ENCODE assay signal across 12 cellular contexts in the genomic region with DNA sequence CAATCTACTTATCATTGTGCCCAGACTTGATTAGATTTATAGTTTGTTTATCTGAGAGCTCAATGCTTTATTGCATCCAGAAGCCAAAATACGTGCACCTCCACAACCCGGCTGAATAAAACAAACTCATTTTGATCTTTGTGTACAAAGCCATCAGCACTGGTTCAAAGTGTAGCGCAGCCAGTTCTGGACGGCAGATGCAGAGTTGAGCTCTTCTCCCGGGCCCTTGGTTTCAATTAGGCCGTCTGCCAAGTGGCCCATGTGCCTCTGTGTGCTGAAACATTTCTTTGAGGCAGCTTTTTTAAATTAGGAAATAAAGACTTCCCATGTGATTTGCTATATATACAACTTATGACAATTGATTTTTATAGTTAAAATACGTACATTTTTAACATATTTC.
A peak's percentile ranks its signal among the peaks of the same experiment; 100 is the strongest.
DNase-seq lines count a peak whose midpoint lies in the region; ATAC-seq lines count a peak whose summit lies in the region.
"Had no signal": no experiment of that assay in that cellular context is flagged by ENCODE, and none has a peak within 500 bp of the region (broad histone marks: within the 10 kb centered on the region; RNA-seq: fewer than 3 reads in every experiment).

No MANE protein-coding gene starts in this region.

- H3K9me3 Mint-ChIP-seq in CD8-positive, alpha-beta memory T cell = peaks cover 0 to 2% (median 0%) of the 10 kb centered on the region in 5 donors

- CTCF ChIA-PET in CD8-positive, alpha-beta memory T cell (lab: Charles Lee) = no interaction called here

- H3K4me1 Mint-ChIP-seq in CD8-positive, alpha-beta memory T cell = no peaks in the 10 kb centered on the region

- peaks cover 16% of the 10 kb centered on the region for H3K4me1 ChIP-seq in adipocyte (ENCODE audit: control insufficient read depth, insufficient read depth, low read length)
- no peaks in the 10 kb centered on the region for H3K4me1 ChIP-seq in CD8-positive, alpha-beta memory T cell (ENCODE audit: insufficient read depth, low read length)
- H3K4me1 ChIP-seq: ascending aorta had no signal

- no peaks in the 10 kb centered on the region for H3K36me3 Mint-ChIP-seq in CD8-positive, alpha-beta memory T cell

- no peaks in the 10 kb centered on the region for H3K27me3 Mint-ChIP-seq in CD8-positive, alpha-beta memory T cell

- H3K4me3 Mint-ChIP-seq in CD8-positive, alpha-beta memory T cell = no peak overlapping the region

- POLR2A ChIA-PET in CD8-positive, alpha-beta memory T cell (lab: Charles Lee) = no interaction called here

- no peak overlapping the region for H3K27ac ChIP-seq in CD8-positive, alpha-beta memory T cell (ENCODE audit: low read depth, low read length)
- H3K27ac ChIP-seq: ascending aorta, upper lobe of left lung had no signal

- H3K27ac Mint-ChIP-seq in CD8-positive, alpha-beta memory T cell = no peak overlapping the region

- DNase-seq in COLO668 (lab: John Stamatoyannopoulos, UW; ENCODE audit: unreplicated experiment) (peak; percentile 65), M059J (ENCODE audit: low read depth) (peak; percentile 18), adipocyte (ENCODE audit: low read depth) (peak; percentile 70), medulla oblongata (ENCODE audit: extremely low spot score) (peak; percentile 40), kidney glomerular epithelial cell (lab: John Stamatoyannopoulos, UW) (no peak), NOMO-1 (lab: John Stamatoyannopoulos, UW; ENCODE audit: unreplicated experiment in 2 of 2) (no peak)
- no peak for DNase-seq in CD8-positive, alpha-beta memory T cell
- DNase-seq: Calu3 had no signal

- no peaks in the 10 kb centered on the region for H3K27me3 ChIP-seq in adipocyte (replicated peaks; ENCODE audit: control insufficient read depth, insufficient read depth, low read length)
- no peaks in the 10 kb centered on the region for H3K27me3 ChIP-seq in CD8-positive, alpha-beta memory T cell (ENCODE audit: insufficient read depth, low read length, poor library complexity, severe bottlenecking)
- H3K27me3 ChIP-seq: ascending aorta, upper lobe of left lung had no signal

- H3K4me3 ChIP-seq in adipocyte (ENCODE audit: low read length) = no peak overlapping the region
- H3K4me3 ChIP-seq in CD8-positive, alpha-beta memory T cell (ENCODE audit: low read length) = no peak overlapping the region
- H3K4me3 ChIP-seq: ascending aorta, HAP-1, upper lobe of left lung had no signal

- no peak for ATAC-seq in HG02938 (IDR thresholded peaks at IDR 0.05; ENCODE audit: unreplicated experiment)

- no peak overlapping the region for H3K9ac ChIP-seq in adipocyte (ENCODE audit: low read length)

- H3K36me3 ChIP-seq in adipocyte (ENCODE audit: control insufficient read depth, insufficient read depth, low read length, severe bottlenecking) = no peaks in the 10 kb centered on the region
- no peaks in the 10 kb centered on the region for H3K36me3 ChIP-seq in CD8-positive, alpha-beta memory T cell (ENCODE audit: insufficient read depth, low read length)
- H3K36me3 ChIP-seq: ascending aorta, HAP-1, upper lobe of left lung had no signal

- no peaks in the 10 kb centered on the region for H3K9me3 ChIP-seq in adipocyte (ENCODE audit: control insufficient read depth, low read length)
- no peaks in the 10 kb centered on the region for H3K9me3 ChIP-seq in CD8-positive, alpha-beta memory T cell (ENCODE audit: low read length)
- H3K9me3 ChIP-seq: ascending aorta, HAP-1, upper lobe of left lung had no signal

Comparison
In these comparisons a context has a peak if more than half of its experiments do, and no peak if none do; other contexts are left out.
1. DNase-seq: peak in COLO668 (single experiment), M059J (single experiment), adipocyte (single experiment) and medulla oblongata (single experiment); none in CD8-positive, alpha-beta memory T cell (0 of 5), kidney glomerular epithelial cell (single experiment) and NOMO-1 (0 of 2).